9 cellular contexts compared by ENCODE assay signal in genomic region chr5:34523382-34523716, GRCh38.
DNase-seq lines count a peak whose midpoint lies in the region; ATAC-seq and TF ChIP-seq lines count a peak whose summit lies in the region.
"Had no signal": no experiment of that assay in that cellular context is flagged by ENCODE, and none has a peak within 500 bp of the region (broad histone marks: within the 10 kb centered on the region; RNA-seq: fewer than 3 reads in every experiment).

No MANE protein-coding gene starts in this region.

- peak overlapping the region; percentile 49 for H3K4me2 ChIP-seq in OCI-LY3 (ENCODE audit: low read length)
- no peak overlapping the region for H3K4me2 ChIP-seq in fibroblast of lung (ENCODE audit: extremely low read depth, insufficient read depth, low read length)

- peak; percentile 15 for ATAC-seq in GM21367 (IDR thresholded peaks at IDR 0.05; ENCODE audit: unreplicated experiment)
- ATAC-seq in HG03135 (IDR thresholded peaks at IDR 0.05; ENCODE audit: unreplicated experiment): no peak

- DNase-seq in fibroblast of lung (ENCODE audit: low read depth in 2 of 2) (no peak), GM19240 (ENCODE audit: insufficient read length, low spot score) (no peak), AML-193 (lab: John Stamatoyannopoulos, UW) (no peak)
- DNase-seq in activated CD4-positive, alpha-beta T cell treated with anti-CD3 and anti-CD28 coated beads, Interleukin-2, amount 50 U/mL, for 48 hours: no peak
- DNase-seq: GOT3 had no signal

- H3K36me3 ChIP-seq in ACC112 (ENCODE audit: insufficient read depth, low read length): no peaks in the 10 kb centered on the region
- H3K36me3 ChIP-seq in OCI-LY3 (replicated peaks; ENCODE audit: low read depth, low read length): no peaks in the 10 kb centered on the region
- no peaks in the 10 kb centered on the region for H3K36me3 ChIP-seq in fibroblast of lung (ENCODE audit: control insufficient read depth, insufficient read depth, low read length)

- H3K27me3 ChIP-seq in ACC112 (ENCODE audit: insufficient read depth, low read length): no peaks in the 10 kb centered on the region
- H3K27me3 ChIP-seq in OCI-LY3 (ENCODE audit: low read depth, low read length): no peaks in the 10 kb centered on the region
- H3K27me3 ChIP-seq in fibroblast of lung (ENCODE audit: control insufficient read depth, insufficient read depth, low read length): no peaks in the 10 kb centered on the region

- TF ChIP-seq CTCF in OCI-LY3 (IDR thresholded peaks at IDR 0.05; ENCODE audit: low read depth, low read length) (no peak), fibroblast of lung (conservative IDR thresholded peaks at IDR 0.05 in 1 of 2, IDR thresholded peaks at IDR 0.05 in 1 of 2; ENCODE audit: low read depth in 1 of 2, low read length in 2 of 2) (no peak)

- H3K4me3 ChIP-seq in ACC112 (ENCODE audit: low read depth, low read length): no peak overlapping the region
- H3K4me3 ChIP-seq in OCI-LY3 (ENCODE audit: low read length): no peak overlapping the region
- H3K4me3 ChIP-seq in fibroblast of lung (replicated peaks in 1 of 4; ENCODE audit: control extremely low read depth in 1 of 4, insufficient read depth in 1 of 4, low read depth in 3 of 4, low read length in 4 of 4): no peak overlapping the region

- H2AFZ ChIP-seq in ACC112 (ENCODE audit: low read length, unreplicated experiment) (peak overlapping the region; percentile 94), OCI-LY3 (ENCODE audit: low read depth, low read length) (peak overlapping the region; percentile 50), fibroblast of lung (ENCODE audit: low read length) (no peak overlapping the region)

- H3K9me3 ChIP-seq in OCI-LY3 (ENCODE audit: insufficient read depth, low read length) (no peaks in the 10 kb centered on the region), fibroblast of lung (ENCODE audit: control insufficient read depth, insufficient read depth, low read depth, low read length) (no peaks in the 10 kb centered on the region)

- no peaks in the 10 kb centered on the region for H4K20me1 ChIP-seq in OCI-LY3 (ENCODE audit: insufficient read depth, low read length)
- H4K20me1 ChIP-seq in fibroblast of lung (ENCODE audit: control insufficient read depth, extremely low read depth, insufficient read depth, low read length): no peaks in the 10 kb centered on the region

- H3K27ac ChIP-seq in ACC112 (ENCODE audit: low read depth, low read length) (peak overlapping the region; percentile 86), OCI-LY3 (ENCODE audit: low read length) (peak overlapping the region; percentile 24), fibroblast of lung (ENCODE audit: insufficient read depth, low read length) (peak overlapping the region; percentile 34)

- peaks cover 30% of the 10 kb centered on the region for H3K4me1 ChIP-seq in ACC112 (ENCODE audit: control insufficient read depth, insufficient read depth, low read length, unreplicated experiment)
- H3K4me1 ChIP-seq in OCI-LY3 (ENCODE audit: low read length): peaks cover 46% of the 10 kb centered on the region
- peaks cover 11% of the 10 kb centered on the region for H3K4me1 ChIP-seq in fibroblast of lung (ENCODE audit: control insufficient read depth, extremely low read depth, insufficient read depth, low read length)

- peak overlapping the region; percentile 38; the same call in 1 of the 2 replicates for H3K9ac ChIP-seq in OCI-LY3 (ENCODE audit: low read length)
- H3K9ac ChIP-seq in fibroblast of lung (ENCODE audit: insufficient read depth, low read length): no peak overlapping the region

- H3K79me2 ChIP-seq in ACC112 (ENCODE audit: control insufficient read depth, insufficient read depth, low read length, unreplicated experiment) (no peaks in the 10 kb centered on the region), OCI-LY3 (ENCODE audit: low read length) (no peaks in the 10 kb centered on the region), fibroblast of lung (ENCODE audit: control insufficient read depth, insufficient read depth, low read length) (no peaks in the 10 kb centered on the region)

Comparison
In these comparisons a context has a peak if more than half of its experiments do, and no peak if none do; other contexts are left out.
1. H3K27ac ChIP-seq: peak in every context shown above with its lines; median percentile 86 in ACC112; 34 in fibroblast of lung; 24 in OCI-LY3.